11 cellular contexts compared by ENCODE assay signal in genomic region chr5:56190500-56190899, GRCh38. TPM values are rescaled to one million over a fixed set of nuclear protein-coding genes. Genes with fewer than 3 reads are reported as not detected.
DNase-seq lines count a peak whose midpoint lies in the region.
"Had no signal": no experiment of that assay in that cellular context is flagged by ENCODE, and none has a peak within 500 bp of the region (broad histone marks: within the 10 kb centered on the region; RNA-seq: fewer than 3 reads in every experiment).

No MANE protein-coding gene starts in this region.

- no peaks in the 10 kb centered on the region for H3K36me3 Mint-ChIP-seq in dendritic cell treated with granulocyte-macrophage colony-stimulating factor and Interleukin-4, amounts not matched to agents 40 ng/mL and 50 ng/mL, for 4 days (ENCODE audit: low read depth)

- H3K14ac ChIP-seq in trophoblast cell (ENCODE audit: low read length) = no peak overlapping the region

- H3K4me1 ChIP-seq in trophoblast cell (ENCODE audit: control insufficient read depth in 1 of 2, insufficient read depth in 2 of 2, low read length in 2 of 2) = peaks cover 0 to 3% of the 10 kb centered on the region in 2 experiments

- H3K4me3 ChIP-seq in trophoblast cell (ENCODE audit: low read depth, low read length) = no peak overlapping the region

- no peak overlapping the region for H3K18ac ChIP-seq in trophoblast cell (ENCODE audit: low read length)

- intact Hi-C loops in dendritic cell treated with granulocyte-macrophage colony-stimulating factor and Interleukin-4, amounts not matched to agents 40 ng/mL and 50 ng/mL, for 4 days (cut with micrococcal nuclease) = loop anchor here (5.0 kb wide), 1 partner anchor 33 kb away; no protein-coding TSS in a partner anchor

- peaks cover 11% of the 10 kb centered on the region for H3K9me3 Mint-ChIP-seq in dendritic cell treated with granulocyte-macrophage colony-stimulating factor and Interleukin-4, amounts not matched to agents 40 ng/mL and 50 ng/mL, for 4 days

- no peak overlapping the region for H3K9ac ChIP-seq in trophoblast cell (ENCODE audit: low read length)

- no peaks in the 10 kb centered on the region for H3K79me2 ChIP-seq in trophoblast cell (ENCODE audit: control insufficient read depth, insufficient read depth, low read length, poor library complexity)

- no peak overlapping the region for H2AK5ac ChIP-seq in trophoblast cell (ENCODE audit: low read length)

- no peak overlapping the region for H2BK120ac ChIP-seq in trophoblast cell (ENCODE audit: insufficient read depth, low read length, poor library complexity)

- H2BK5ac ChIP-seq in trophoblast cell (ENCODE audit: low read depth, low read length, poor library complexity) = no peak overlapping the region

- no CpG with 5 or more reads among the region's 2 CpGs for WGBS in trophoblast cell (ENCODE audit: extremely low coverage, insufficient coverage, insufficient read length)

- DNase-seq in activated CD8-positive, alpha-beta memory T cell treated with anti-CD3 and anti-CD28 coated beads, Interleukin-2, amount 50 U/mL, for 4 hours = peak; percentile 25
- no peak for DNase-seq in activated CD8-positive, alpha-beta memory T cell treated with anti-CD3 and anti-CD28 coated beads, Interleukin-2, amount 50 U/mL, for 48 hours
- DNase-seq in NCI-H2196 treated with DMSO at 0.1 percent for 48 hours (lab: John Stamatoyannopoulos, UW; ENCODE audit: unreplicated experiment) = peak; percentile 6
- peak; percentile 98 for DNase-seq in pulmonary artery endothelial cell (ENCODE audit: low read depth, low spot score)
- no peak for DNase-seq in D341Med (ENCODE audit: low spot score)
- no peak for DNase-seq in trophoblast cell
- no peak for DNase-seq in LoVo (ENCODE audit: low spot score)
- DNase-seq: erythroblast, NCI-H774 had no signal

- H3K23ac ChIP-seq in trophoblast cell (ENCODE audit: low read length) = no peak overlapping the region

- H3K4me3 Mint-ChIP-seq in dendritic cell treated with granulocyte-macrophage colony-stimulating factor and Interleukin-4, amounts not matched to agents 40 ng/mL and 50 ng/mL, for 4 days = no peak overlapping the region
- H3K4me3 Mint-ChIP-seq: B cell had no signal

- H2BK12ac ChIP-seq in trophoblast cell (ENCODE audit: low read length) = no peak overlapping the region

- H3K4ac ChIP-seq in trophoblast cell (ENCODE audit: low read depth, low read length) = no peak overlapping the region

- no peaks in the 10 kb centered on the region for H3K27me3 Mint-ChIP-seq in dendritic cell treated with granulocyte-macrophage colony-stimulating factor and Interleukin-4, amounts not matched to agents 40 ng/mL and 50 ng/mL, for 4 days

- no peak overlapping the region for H4K91ac ChIP-seq in trophoblast cell (ENCODE audit: low read depth, low read length)

- no peak overlapping the region for H2AFZ ChIP-seq in trophoblast cell (ENCODE audit: insufficient read depth, low read length, poor library complexity)

- no peaks in the 10 kb centered on the region for H3K36me3 ChIP-seq in trophoblast cell (ENCODE audit: control insufficient read depth in 1 of 2, insufficient read depth in 2 of 2, low read length in 2 of 2)

- no peak overlapping the region for H3K4me2 ChIP-seq in trophoblast cell (ENCODE audit: low read length)

- no peak overlapping the region for H4K12ac ChIP-seq in trophoblast cell (ENCODE audit: low read depth, low read length)

- no peaks in the 10 kb centered on the region for H3K79me1 ChIP-seq in trophoblast cell (ENCODE audit: low read length)

- no peak overlapping the region for H3K27ac ChIP-seq in trophoblast cell (ENCODE audit: low read depth, low read length)

- no peaks in the 10 kb centered on the region for H3K27me3 ChIP-seq in trophoblast cell (ENCODE audit: insufficient read depth, low read length)

- H4K8ac ChIP-seq in trophoblast cell (ENCODE audit: low read depth, low read length) = no peak overlapping the region

- no peaks in the 10 kb centered on the region for H3K9me3 ChIP-seq in trophoblast cell (ENCODE audit: insufficient read depth, low read depth, low read length)

- H3K27ac Mint-ChIP-seq in dendritic cell treated with granulocyte-macrophage colony-stimulating factor and Interleukin-4, amounts not matched to agents 40 ng/mL and 50 ng/mL, for 4 days = peak overlapping the region; percentile 83
- H3K27ac Mint-ChIP-seq: B cell had no signal

- H3K4me1 Mint-ChIP-seq in dendritic cell treated with granulocyte-macrophage colony-stimulating factor and Interleukin-4, amounts not matched to agents 40 ng/mL and 50 ng/mL, for 4 days (ENCODE audit: low read depth) = peaks cover 63% of the 10 kb centered on the region
- H3K4me1 Mint-ChIP-seq: B cell had no signal

RNA-seq across cellular contexts. Expression of gene ANKRD55, which starts 42.6 kb away (rescaled TPM):
- total RNA-seq in pulmonary artery endothelial cell = 0.33 and 0.74 TPM in 2 replicates
- 0.89 and 1.0 TPM in 2 replicates for polyA plus RNA-seq in trophoblast cell (2013)
- total RNA-seq: B cell had no signal

Comparison
In these comparisons a context has a peak if more than half of its experiments do, and no peak if none do; other contexts are left out.
1. DNase-seq: peak in activated CD8-positive, alpha-beta memory T cell treated with anti-CD3 and anti-CD28 coated beads, Interleukin-2, amount 50 U/mL, for 4 hours (single experiment), NCI-H2196 treated with DMSO at 0.1 percent for 48 hours (single experiment) and pulmonary artery endothelial cell (single experiment); none in activated CD8-positive, alpha-beta memory T cell treated with anti-CD3 and anti-CD28 coated beads, Interleukin-2, amount 50 U/mL, for 48 hours (single experiment), D341Med (single experiment), trophoblast cell (0 of 2) and LoVo (single experiment).